ENCODE assay signal across 18 cellular contexts in genomic region chr7:155193716-155194115, GRCh38.
"Had no signal": no experiment of that assay in that cellular context is flagged by ENCODE, and none has a peak within 500 bp of the region (broad histone marks: within the 10 kb centered on the region; RNA-seq: fewer than 3 reads in every experiment).

No MANE protein-coding gene starts in this region.

- ATAC-seq: activated CD8-positive, alpha-beta T cell treated with anti-CD3 and anti-CD28 coated beads, Interleukin-2, amount 10 ng/mL, durations not matched to agents 7 days and 5 days; foreskin keratinocyte; lower lobe of right lung; stimulated activated naive CD8-positive, alpha-beta T cell treated with anti-CD3 and anti-CD28 coated beads, Interleukin-15, amount 100 ng/mL, for 72 hours had no signal

- H3K27me3 Mint-ChIP-seq: activated naive CD8-positive, alpha-beta T cell had no signal

- H3K4me3 Mint-ChIP-seq: activated CD8-positive, alpha-beta T cell treated with anti-CD3 and anti-CD28 coated beads, Interleukin-2, amount 10 ng/mL, durations not matched to agents 7 days and 5 days; activated naive CD8-positive, alpha-beta T cell; naive B cell; stimulated activated naive CD8-positive, alpha-beta T cell treated with anti-CD3 and anti-CD28 coated beads, Interleukin-15, amount 100 ng/mL, for 72 hours had no signal

- DNase-seq: activated CD4-positive, alpha-beta T cell treated with anti-CD3 and anti-CD28 coated beads for 48 hours; activated CD4-positive, CD25-positive, alpha-beta regulatory T cell; activated CD8-positive, alpha-beta T cell treated with anti-CD3 and anti-CD28 coated beads, Interleukin-2, amount 10 ng/mL, durations not matched to agents 7 days and 5 days; brain microvascular endothelial cell; caudate nucleus; dermis blood vessel endothelial cell; effector CD8-positive, alpha-beta T cell; foreskin keratinocyte; kidney; lower lobe of right lung; mesendoderm; naive B cell; ovary; spleen; stimulated activated CD4-positive, alpha-beta T cell treated with anti-CD3 and anti-CD28 coated beads, Interleukin-4, amount 100 ng/mL, for 24 hours; stimulated activated naive CD8-positive, alpha-beta T cell treated with anti-CD3 and anti-CD28 coated beads, Interleukin-15, amount 100 ng/mL, for 72 hours; T1000 had no signal

- H3K27ac Mint-ChIP-seq: activated CD8-positive, alpha-beta T cell treated with anti-CD3 and anti-CD28 coated beads, Interleukin-2, amount 10 ng/mL, durations not matched to agents 7 days and 5 days; activated naive CD8-positive, alpha-beta T cell; naive B cell; stimulated activated naive CD8-positive, alpha-beta T cell treated with anti-CD3 and anti-CD28 coated beads, Interleukin-15, amount 100 ng/mL, for 72 hours had no signal
